Comparison of ENCODE assay signal across 6 cellular contexts in the genomic region with DNA sequence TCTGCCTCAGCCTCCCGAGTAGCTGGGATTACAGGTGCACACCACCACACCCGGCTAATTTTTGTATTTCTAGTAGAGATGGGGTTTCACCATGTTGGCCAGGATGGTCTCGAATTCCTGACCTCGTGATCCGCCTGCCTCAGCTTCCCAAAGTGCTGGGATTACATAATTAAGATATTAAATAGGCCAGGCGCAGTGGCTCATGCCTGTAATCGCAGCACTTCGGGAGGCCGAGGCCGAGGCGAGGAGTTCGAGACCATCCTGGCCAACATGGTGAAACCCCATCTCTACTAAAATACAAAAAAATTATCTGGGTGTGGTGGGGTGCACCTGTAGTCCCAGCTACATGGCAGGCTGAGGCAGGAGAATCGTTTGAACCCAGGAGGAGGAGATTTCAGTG. TPM values are rescaled to one million over a fixed set of nuclear protein-coding genes. Genes with fewer than 3 reads are reported as not detected.
DNase-seq lines count a peak whose midpoint lies in the region; ATAC-seq lines count a peak whose summit lies in the region.
"Not testable (repeated sequence)": the region's sequence is repeated elsewhere in the genome, so short reads cannot be mapped to it uniquely, and the experiment has no call there.

No MANE protein-coding gene starts in this region.

- peak overlapping the region in 2 of 4 donors; percentile 6 to 37 for H3K4me3 Mint-ChIP-seq in CD4-positive, CD25-positive, alpha-beta regulatory T cell
- H3K4me3 Mint-ChIP-seq in T-helper 17 cell; stimulated activated memory B cell treated with anti-CD40 and anti-IgM and Interleukin-4, amounts not matched to agents 10 μg/mL and 1 μg/mL and 100 μg/mL, for 72 hours: not testable (repeated sequence)
- peak overlapping the region in 1 of 10 donors; percentile 74 for H3K4me3 Mint-ChIP-seq in naive thymus-derived CD8-positive, alpha-beta T cell

- H3K9me2 ChIP-seq in Karpas-422 (replicated peaks; ENCODE audit: insufficient read depth, low read length), result not testable (repeated sequence)

- H3K79me2 ChIP-seq in Karpas-422 (ENCODE audit: low read length), result peaks cover 60% of the 10 kb centered on the region

- peak overlapping the region; percentile 85 to 96 (median 92) for H3K27ac Mint-ChIP-seq in CD4-positive, CD25-positive, alpha-beta regulatory T cell
- peak overlapping the region; percentile 99 for H3K27ac Mint-ChIP-seq in T-helper 17 cell
- H3K27ac Mint-ChIP-seq in naive thymus-derived CD8-positive, alpha-beta T cell, result peak overlapping the region; percentile 75 to 98 (median 93)
- peak overlapping the region; percentile 86 for H3K27ac Mint-ChIP-seq in stimulated activated memory B cell treated with anti-CD40 and anti-IgM and Interleukin-4, amounts not matched to agents 10 μg/mL and 1 μg/mL and 100 μg/mL, for 72 hours

- not testable (repeated sequence) for H3K9me3 ChIP-seq in CD4-positive, CD25-positive, alpha-beta regulatory T cell (ENCODE audit: control insufficient read depth in 2 of 2, low read length in 2 of 2); Karpas-422 (ENCODE audit: low read length); T-helper 17 cell (ENCODE audit: control insufficient read depth, low read length, poor library complexity, severe bottlenecking); effector memory CD4-positive, alpha-beta T cell (ENCODE audit: control insufficient read depth, low read length)

- not testable (repeated sequence) for H3K4me3 ChIP-seq in CD4-positive, CD25-positive, alpha-beta regulatory T cell (ENCODE audit: low read depth, low read length); Karpas-422 (ENCODE audit: low read length); effector memory CD4-positive, alpha-beta T cell (ENCODE audit: insufficient read depth, low read depth, low read length, poor library complexity, severe bottlenecking)

- DNase-seq in CD4-positive, CD25-positive, alpha-beta regulatory T cell; Karpas-422; T-helper 17 cell; effector memory CD4-positive, alpha-beta T cell; naive thymus-derived CD8-positive, alpha-beta T cell: not testable (repeated sequence)

- H3K9me3 Mint-ChIP-seq in CD4-positive, CD25-positive, alpha-beta regulatory T cell; naive thymus-derived CD8-positive, alpha-beta T cell; stimulated activated memory B cell treated with anti-CD40 and anti-IgM and Interleukin-4, amounts not matched to agents 10 μg/mL and 1 μg/mL and 100 μg/mL, for 72 hours: not testable (repeated sequence)

- peaks cover 33% of the 10 kb centered on the region for H3K36me3 Mint-ChIP-seq in CD4-positive, CD25-positive, alpha-beta regulatory T cell
- H3K36me3 Mint-ChIP-seq in T-helper 17 cell (ENCODE audit: low read depth), result not testable (repeated sequence)
- peaks cover 0 to 45% (median 37%) of the 10 kb centered on the region in 3 donors for H3K36me3 Mint-ChIP-seq in naive thymus-derived CD8-positive, alpha-beta T cell
- H3K36me3 Mint-ChIP-seq in stimulated activated memory B cell treated with anti-CD40 and anti-IgM and Interleukin-4, amounts not matched to agents 10 μg/mL and 1 μg/mL and 100 μg/mL, for 72 hours, result peaks cover 10% of the 10 kb centered on the region

- not testable (repeated sequence) for ATAC-seq in CD4-positive, CD25-positive, alpha-beta regulatory T cell (ENCODE audit: low read depth in 2 of 2); T-helper 17 cell; naive thymus-derived CD8-positive, alpha-beta T cell; stimulated activated memory B cell treated with anti-CD40 and anti-IgM and Interleukin-4, amounts not matched to agents 10 μg/mL and 1 μg/mL and 100 μg/mL, for 72 hours

- POLR2A ChIA-PET in naive thymus-derived CD8-positive, alpha-beta T cell (lab: Charles Lee), result interaction anchor here (0.7 to 4.3 kb wide), 5 partner anchors 15 to 55 kb away, joined by 3 to 23 read pairs (median 6); partner anchors contain the start of gene TRANK1

- H3K27ac ChIP-seq in CD4-positive, CD25-positive, alpha-beta regulatory T cell (ENCODE audit: insufficient read depth, low read length, poor library complexity, severe bottlenecking), result not testable (repeated sequence)
- peak overlapping the region; percentile 99 for H3K27ac ChIP-seq in Karpas-422 (ENCODE audit: low read length)
- peak overlapping the region; percentile 1 for H3K27ac ChIP-seq in effector memory CD4-positive, alpha-beta T cell (ENCODE audit: insufficient read depth, low read length, poor library complexity, severe bottlenecking)

- peaks cover 23% of the 10 kb centered on the region for H3K36me3 ChIP-seq in CD4-positive, CD25-positive, alpha-beta regulatory T cell (ENCODE audit: control insufficient read depth, insufficient read depth, low read length)
- peaks cover 27% of the 10 kb centered on the region for H3K36me3 ChIP-seq in Karpas-422 (ENCODE audit: insufficient read depth, low read length)
- peaks cover 15% of the 10 kb centered on the region for H3K36me3 ChIP-seq in effector memory CD4-positive, alpha-beta T cell (ENCODE audit: control insufficient read depth, insufficient read depth, low read length)

- H4K20me1 ChIP-seq in Karpas-422 (ENCODE audit: insufficient read depth, low read depth, low read length), result not testable (repeated sequence)

- H2AFZ ChIP-seq in Karpas-422 (ENCODE audit: low read length), result not testable (repeated sequence)

- not testable (repeated sequence) for H3K4me2 ChIP-seq in Karpas-422 (ENCODE audit: low read depth, low read length, poor library complexity, severe bottlenecking)

- peaks cover 38 to 86% (median 71%) of the 10 kb centered on the region in 4 donors for H3K4me1 Mint-ChIP-seq in CD4-positive, CD25-positive, alpha-beta regulatory T cell
- H3K4me1 Mint-ChIP-seq in T-helper 17 cell, result peaks cover 57% of the 10 kb centered on the region
- peaks cover 27 to 87% (median 76%) of the 10 kb centered on the region in 4 donors for H3K4me1 Mint-ChIP-seq in naive thymus-derived CD8-positive, alpha-beta T cell
- peaks cover 78% of the 10 kb centered on the region for H3K4me1 Mint-ChIP-seq in stimulated activated memory B cell treated with anti-CD40 and anti-IgM and Interleukin-4, amounts not matched to agents 10 μg/mL and 1 μg/mL and 100 μg/mL, for 72 hours

- H3K27me3 ChIP-seq in CD4-positive, CD25-positive, alpha-beta regulatory T cell (ENCODE audit: control insufficient read depth, insufficient read depth, low read length); Karpas-422 (ENCODE audit: low read length); effector memory CD4-positive, alpha-beta T cell (replicated peaks; ENCODE audit: control insufficient read depth, insufficient read depth, low read length, poor library complexity, severe bottlenecking): not testable (repeated sequence)

- peaks cover 77% of the 10 kb centered on the region for H3K4me1 ChIP-seq in CD4-positive, CD25-positive, alpha-beta regulatory T cell (ENCODE audit: control insufficient read depth, insufficient read depth, low read length, poor library complexity, severe bottlenecking)
- H3K4me1 ChIP-seq in Karpas-422 (ENCODE audit: low read length), result peaks cover 62% of the 10 kb centered on the region
- H3K4me1 ChIP-seq in effector memory CD4-positive, alpha-beta T cell (ENCODE audit: control insufficient read depth, insufficient read depth, low read length, poor library complexity, severe bottlenecking), result peaks cover 48% of the 10 kb centered on the region

- H3K9ac ChIP-seq in Karpas-422 (ENCODE audit: low read length), result not testable (repeated sequence)

- not testable (repeated sequence) for H3K27me3 Mint-ChIP-seq in CD4-positive, CD25-positive, alpha-beta regulatory T cell; T-helper 17 cell; naive thymus-derived CD8-positive, alpha-beta T cell; stimulated activated memory B cell treated with anti-CD40 and anti-IgM and Interleukin-4, amounts not matched to agents 10 μg/mL and 1 μg/mL and 100 μg/mL, for 72 hours

RNA-seq across cellular contexts. Expression of gene TRANK1, which starts 40.8 kb away (rescaled TPM):
- total RNA-seq in CD4-positive, CD25-positive, alpha-beta regulatory T cell, result 139 TPM
- 10 to 100 TPM; 24.6 to 35.2 (median 27.1) TPM for polyA plus RNA-seq in CD4-positive, CD25-positive, alpha-beta regulatory T cell
- 83.4 and 123 TPM in 2 replicates for total RNA-seq in Karpas-422 (2014; rRNA removed; shearing (Covaris generic); ENCODE audit: low replicate concordance)
- total RNA-seq in T-helper 17 cell, result 10 to 100 TPM; 64.7 to 89.7 TPM
- total RNA-seq in naive thymus-derived CD8-positive, alpha-beta T cell, result 10 to 100 TPM; 84.5 to 92.3 TPM
- 10 to 100 TPM; 16.0 to 20.3 (median 17.9) TPM for polyA plus RNA-seq in naive thymus-derived CD8-positive, alpha-beta T cell
